Comparison of ENCODE assay signal across 9 cellular contexts in genomic region chr16:1984347-1985225, GRCh38. TPM values are rescaled to one million over a fixed set of nuclear protein-coding genes. Genes with fewer than 3 reads are reported as not detected.
A peak's percentile ranks its signal among the peaks of the same experiment; 100 is the strongest.
DNase-seq lines count a peak whose midpoint lies in the region; ATAC-seq and TF ChIP-seq lines count a peak whose summit lies in the region.
"Had no signal": no experiment of that assay in that cellular context is flagged by ENCODE, and none has a peak within 500 bp of the region (broad histone marks: within the 10 kb centered on the region; RNA-seq: fewer than 3 reads in every experiment).

No MANE protein-coding gene starts in this region.

- intact Hi-C loops in left colon (cut with DNase I, micrococcal nuclease), result no loop called here
- intact Hi-C loops in thyroid gland (cut with DNase I), result no loop called here

- ATAC-seq in left colon, result peak; percentile 8

- DNase-seq in NCI-H748 (lab: John Stamatoyannopoulos, UW; ENCODE audit: unreplicated experiment) (peak; percentile 56), NCI-H748 treated with DMSO at 0.1 percent for 48 hours (lab: John Stamatoyannopoulos, UW) (no peak), HT-29 (ENCODE audit: low spot score) (peak; percentile 36), astrocyte of the spinal cord (ENCODE audit: low read depth, low spot score) (no peak), left colon (peak in 1 of 2 donors; percentile 69), thyroid gland (peak in 1 of 2 donors; percentile 36), NCI-H774 (lab: John Stamatoyannopoulos, UW) (no peak), D341Med (ENCODE audit: low spot score) (no peak)

- peaks cover 5 to 19% of the 10 kb centered on the region in 2 donors for H3K4me1 ChIP-seq in thyroid gland

- H3K36me3 ChIP-seq in thyroid gland, result peaks cover 10 to 13% of the 10 kb centered on the region in 2 donors

- peak overlapping the region in 2 of 3 donors; percentile 57 to 62 for H3K27ac ChIP-seq in thyroid gland

- H3K4me3 ChIP-seq in astrocyte of the spinal cord (ENCODE audit: low read depth, low read length), result peak overlapping the region; percentile 73
- H3K4me3 ChIP-seq in thyroid gland (replicated peaks in 1 of 3), result peak overlapping the region; percentile 46 to 85 (median 51)

- TF ChIP-seq CTCF in astrocyte of the spinal cord (IDR thresholded peaks at IDR 0.05; ENCODE audit: low read depth, low read length) (no peak), thyroid gland (IDR thresholded peaks at IDR 0.05) (no peak)

- no peak for TF ChIP-seq POLR2A in thyroid gland (IDR thresholded peaks at IDR 0.05)

- H3K27me3 ChIP-seq in thyroid gland, result no peaks in the 10 kb centered on the region

- WGBS in thyroid gland, 2 donors, result 20 to 28% methylated on average over 26 to 34 of the region's 58 CpGs

- in situ Hi-C loops in astrocyte of the spinal cord (cut with HindIII; ENCODE audit: low sequenced_read_pairs), result no loop called here

- no peaks in the 10 kb centered on the region for H3K9me3 ChIP-seq in thyroid gland

RNA-seq across cellular contexts. Expression of gene GFER, which starts 0.6 kb away (rescaled TPM):
- total RNA-seq in HT-29 (2014; rRNA removed; shearing (Covaris generic)), result 51.7 and 70.3 TPM in 2 replicates
- total RNA-seq in left colon (10 to 100 TPM; 73.7 to 82.3 TPM), thyroid gland (10 to 100 TPM in 3 of 4 donors, 1 to 10 TPM in 1; 7.8 to 37.2 (median 22.3) TPM)

RNA-seq across cellular contexts. Expression of gene NOXO1, which starts 3.3 kb away (rescaled TPM):
- total RNA-seq in HT-29 (2014; rRNA removed; shearing (Covaris generic)), result 141 and 161 TPM in 2 replicates
- total RNA-seq in left colon (10 to 100 TPM; 34.6 to 49.0 TPM), thyroid gland (not detected)
- total RNA-seq: Daoy had no signal

RNA-seq across cellular contexts. Expression of gene SYNGR3, which starts 5.2 kb away (rescaled TPM):
- total RNA-seq in HT-29 (2014; rRNA removed; shearing (Covaris generic)), result 1.9 and 2.3 TPM in 2 replicates
- total RNA-seq in left colon (1 to 10 TPM; 1.6 to 3.0 TPM), thyroid gland (not detected)

RNA-seq across cellular contexts. Expression of gene TBL3, which starts 12.7 kb away (rescaled TPM):
- total RNA-seq in HT-29 (2014; rRNA removed; shearing (Covaris generic)), result 134 and 140 TPM in 2 replicates
- total RNA-seq in left colon (10 to 100 TPM; 22.0 to 23.6 TPM), thyroid gland (10 to 100 TPM; 34.4 to 91.8 (median 53.7) TPM)

RNA-seq across cellular contexts. Expression of gene RNF151, which starts 17.9 kb away (rescaled TPM):
- not detected in 2 replicates for total RNA-seq in HT-29 (2014; rRNA removed; shearing (Covaris generic))
- total RNA-seq in left colon, result not detected
- not detected for total RNA-seq in thyroid gland
- total RNA-seq: Daoy had no signal

Comparison
In these comparisons a context has a peak if more than half of its experiments do, and no peak if none do; other contexts are left out.
1. DNase-seq: peak in NCI-H748 (single experiment) and HT-29 (single experiment); none in NCI-H748 treated with DMSO at 0.1 percent for 48 hours (single experiment), astrocyte of the spinal cord (single experiment), NCI-H774 (single experiment) and D341Med (single experiment).
2. RNA of gene NOXO1, which starts 3.3 kb away (total RNA-seq): 141 to 161 TPM in HT-29 and 34.6 to 49.0 TPM in left colon; not detected in thyroid gland; every median in the first group is over 10 times any median in the second.